ENCODE assay signal across 9 cellular contexts in the genomic region with DNA sequence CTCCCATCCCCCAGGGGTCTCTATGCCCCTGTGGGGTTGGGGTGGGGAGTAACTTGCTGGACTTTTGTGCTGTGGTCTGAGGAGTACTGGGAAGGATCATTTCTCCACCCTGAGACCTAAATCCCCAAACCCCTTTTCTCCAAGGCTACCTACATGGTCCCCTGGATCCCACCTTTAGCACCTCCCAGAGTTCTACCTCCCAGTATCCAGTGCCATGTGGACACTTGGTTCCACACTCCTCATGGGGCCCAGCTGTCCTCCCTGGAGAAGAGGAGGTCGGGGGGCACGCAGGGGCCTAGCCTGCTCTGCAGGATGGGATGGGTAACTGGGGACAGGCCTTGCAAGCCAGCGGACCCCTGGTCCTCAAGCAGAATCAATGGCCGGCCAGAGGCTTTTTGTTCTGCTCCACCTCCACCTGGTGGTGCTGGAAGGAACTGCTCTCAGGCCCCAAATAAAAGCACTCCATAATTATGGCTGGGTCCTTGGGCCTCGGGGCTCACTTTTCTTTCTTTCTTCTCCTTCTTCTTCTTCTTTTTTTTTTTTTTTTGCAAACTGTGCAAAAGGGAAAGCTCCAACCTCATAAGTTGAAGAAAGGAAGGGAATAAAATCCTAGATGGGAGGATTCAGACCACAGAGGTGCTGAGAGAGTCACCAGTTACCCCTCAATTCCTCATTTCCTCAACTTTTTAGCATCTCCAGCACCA.
DNase-seq lines count a peak whose midpoint lies in the region; ATAC-seq and TF ChIP-seq lines count a peak whose summit lies in the region.
"Had no signal": no experiment of that assay in that cellular context is flagged by ENCODE, and none has a peak within 500 bp of the region (broad histone marks: within the 10 kb centered on the region; RNA-seq: fewer than 3 reads in every experiment).

No MANE protein-coding gene starts in this region.

- H3K27me3 ChIP-seq in aorta (ENCODE audit: control insufficient read depth in 1 of 2, insufficient read depth in 2 of 2, low read length in 1 of 2): no peaks in the 10 kb centered on the region
- H3K27me3 ChIP-seq: BLaER1 treated with 17β-estradiol and CSF1 and Interleukin-3, amounts not matched to agents 10 nM and 100 nM had no signal

- H3K9me3 ChIP-seq in aorta (ENCODE audit: control insufficient read depth, low read length): no peaks in the 10 kb centered on the region
- H3K9me3 ChIP-seq: BLaER1 treated with 17β-estradiol and CSF1 and Interleukin-3, amounts not matched to agents 10 nM and 100 nM had no signal

- intact Hi-C loops in Right ventricle myocardium superior (cut with DNase I) (loop anchor here (5.0 kb wide), 2 partner anchors 77 to 103 kb away; no protein-coding TSS in a partner anchor), aorta (cut with DNase I) (loop anchor here (1.0 to 5.0 kb wide), 3 partner anchors 75 to 103 kb away; no protein-coding TSS in a partner anchor)

- no peaks in the 10 kb centered on the region for H3K4me1 ChIP-seq in aorta (ENCODE audit: control insufficient read depth in 1 of 2, insufficient read depth in 2 of 2, low read length in 2 of 2)

- POLR2A ChIA-PET in activated naive CD8-positive, alpha-beta T cell treated with anti-CD3 and anti-CD28 coated beads, Interleukin-2, amount 10 ng/mL, durations not matched to agents 7 days and 5 days (lab: Charles Lee): no interaction called here

- ATAC-seq in HG03354 (IDR thresholded peaks at IDR 0.05; ENCODE audit: poor library complexity, severe bottlenecking, unreplicated experiment): peak; percentile 65
- peak; percentile 59 for ATAC-seq in activated naive CD8-positive, alpha-beta T cell treated with anti-CD3 and anti-CD28 coated beads, Interleukin-2, amount 10 ng/mL, durations not matched to agents 7 days and 5 days (ENCODE audit: low read depth)
- ATAC-seq in Right ventricle myocardium superior (ENCODE audit: poor library complexity): peak; percentile 87
- peak; percentile 69 for ATAC-seq in aorta (ENCODE audit: low FRiP score)

- no peak overlapping the region for H3K4me3 Mint-ChIP-seq in activated naive CD8-positive, alpha-beta T cell treated with anti-CD3 and anti-CD28 coated beads, Interleukin-2, amount 10 ng/mL, durations not matched to agents 7 days and 5 days
- no peak overlapping the region for H3K4me3 Mint-ChIP-seq in progenitor cell of endocrine pancreas (ENCODE audit: low read depth)

- peaks cover 15% of the 10 kb centered on the region for H3K27me3 Mint-ChIP-seq in activated naive CD8-positive, alpha-beta T cell treated with anti-CD3 and anti-CD28 coated beads, Interleukin-2, amount 10 ng/mL, durations not matched to agents 7 days and 5 days
- H3K27me3 Mint-ChIP-seq in progenitor cell of endocrine pancreas: peaks cover 7% of the 10 kb centered on the region

- H3K36me3 ChIP-seq in aorta (ENCODE audit: control insufficient read depth in 1 of 2, insufficient read depth in 2 of 2, low read length in 1 of 2): no peaks in the 10 kb centered on the region
- H3K36me3 ChIP-seq: BLaER1 treated with 17β-estradiol and CSF1 and Interleukin-3, amounts not matched to agents 10 nM and 100 nM had no signal

- no peak overlapping the region for H3K27ac ChIP-seq in aorta (ENCODE audit: low read depth in 1 of 2, low read length in 2 of 2)
- H3K27ac ChIP-seq: BLaER1 treated with 17β-estradiol and CSF1 and Interleukin-3, amounts not matched to agents 10 nM and 100 nM had no signal

- no peak overlapping the region for H3K27ac Mint-ChIP-seq in activated naive CD8-positive, alpha-beta T cell treated with anti-CD3 and anti-CD28 coated beads, Interleukin-2, amount 10 ng/mL, durations not matched to agents 7 days and 5 days
- H3K27ac Mint-ChIP-seq in progenitor cell of endocrine pancreas: no peak overlapping the region

- peak; percentile 9 to 57 (median 47) for DNase-seq in NCI-H1417 (lab: John Stamatoyannopoulos, UW)
- DNase-seq in NCI-H1417 treated with DMSO at 0.1 percent for 48 hours (lab: John Stamatoyannopoulos, UW): no peak
- DNase-seq in SK-N-DZ (ENCODE audit: low spot score): peak; percentile 55
- peak; percentile 64 for DNase-seq in activated naive CD8-positive, alpha-beta T cell treated with anti-CD3 and anti-CD28 coated beads, Interleukin-2, amount 10 ng/mL, durations not matched to agents 7 days and 5 days
- peak; percentile 61 for DNase-seq in Right ventricle myocardium superior
- peak; percentile 64 for DNase-seq in progenitor cell of endocrine pancreas (ENCODE audit: low spot score, unreplicated experiment)
- DNase-seq in aorta: peak; percentile 69 to 87

- no peaks in the 10 kb centered on the region for H3K9me3 Mint-ChIP-seq in activated naive CD8-positive, alpha-beta T cell treated with anti-CD3 and anti-CD28 coated beads, Interleukin-2, amount 10 ng/mL, durations not matched to agents 7 days and 5 days
- H3K9me3 Mint-ChIP-seq in progenitor cell of endocrine pancreas (ENCODE audit: low read depth): no peaks in the 10 kb centered on the region

- H3K4me3 ChIP-seq in aorta (ENCODE audit: low read length in 2 of 2): no peak overlapping the region
- H3K4me3 ChIP-seq: BLaER1 treated with 17β-estradiol and CSF1 and Interleukin-3, amounts not matched to agents 10 nM and 100 nM had no signal

- no peaks in the 10 kb centered on the region for H3K36me3 Mint-ChIP-seq in activated naive CD8-positive, alpha-beta T cell treated with anti-CD3 and anti-CD28 coated beads, Interleukin-2, amount 10 ng/mL, durations not matched to agents 7 days and 5 days
- no peaks in the 10 kb centered on the region for H3K36me3 Mint-ChIP-seq in progenitor cell of endocrine pancreas (ENCODE audit: insufficient read depth)

- 25 to 31% methylated on average over 5 of the region's 5 CpGs for WGBS in aorta, 2 donors

- no peaks in the 10 kb centered on the region for H3K4me1 Mint-ChIP-seq in activated naive CD8-positive, alpha-beta T cell treated with anti-CD3 and anti-CD28 coated beads, Interleukin-2, amount 10 ng/mL, durations not matched to agents 7 days and 5 days
- no peaks in the 10 kb centered on the region for H3K4me1 Mint-ChIP-seq in progenitor cell of endocrine pancreas (ENCODE audit: low read depth)

- TF ChIP-seq CTCF in progenitor cell of endocrine pancreas (IDR thresholded peaks at IDR 0.05; ENCODE audit: unreplicated experiment): peak; percentile 81
